Comparison of ENCODE assay signal across 17 cellular contexts in genomic region chr14:28102814-28103213, GRCh38.
DNase-seq lines count a peak whose midpoint lies in the region; ATAC-seq, FAIRE-seq and TF ChIP-seq lines count a peak whose summit lies in the region.
"Had no signal": no experiment of that assay in that cellular context is flagged by ENCODE, and none has a peak within 500 bp of the region (broad histone marks: within the 10 kb centered on the region; RNA-seq: fewer than 3 reads in every experiment).

No MANE protein-coding gene starts in this region.

- peaks cover 15% of the 10 kb centered on the region for H3K4me1 Mint-ChIP-seq in astrocyte (ENCODE audit: low read depth, unreplicated experiment)

- H3K4me3 ChIP-seq in astrocyte (ENCODE audit: insufficient read depth, low read depth, low read length) (no peak overlapping the region), kidney epithelial cell (ENCODE audit: low read depth, low read length) (no peak overlapping the region), gastrocnemius medialis (no peak overlapping the region)
- H3K4me3 ChIP-seq: thoracic aorta had no signal

- TF ChIP-seq CTCF in astrocyte (IDR thresholded peaks at IDR 0.05; ENCODE audit: insufficient read depth, low read depth, low read length) (no peak), kidney epithelial cell (IDR thresholded peaks at IDR 0.05; ENCODE audit: insufficient read depth, low read length, poor library complexity, severe bottlenecking) (no peak), gastrocnemius medialis (IDR thresholded peaks at IDR 0.05 in 4 of 5, conservative IDR thresholded peaks at IDR 0.05 in 1 of 5) (no peak)

- peaks cover 2% of the 10 kb centered on the region for H3K9me3 ChIP-seq in astrocyte (ENCODE audit: insufficient read depth, low read depth, low read length)
- H3K9me3 ChIP-seq in gastrocnemius medialis: no peaks in the 10 kb centered on the region
- H3K9me3 ChIP-seq: thoracic aorta had no signal

- no peaks in the 10 kb centered on the region for H3K79me2 ChIP-seq in astrocyte (ENCODE audit: insufficient read depth, low read length)

- H2AFZ ChIP-seq in astrocyte (ENCODE audit: low read depth, low read length): no peak overlapping the region

- H3K4me1 ChIP-seq in astrocyte (ENCODE audit: insufficient read depth, low read length): no peaks in the 10 kb centered on the region
- H3K4me1 ChIP-seq in gastrocnemius medialis: no peaks in the 10 kb centered on the region

- no peak overlapping the region for H3K9ac ChIP-seq in astrocyte (ENCODE audit: low read length)

- in situ Hi-C loops in gastrocnemius medialis (cut with MboI; ENCODE audit: low sequenced_read_pairs in 4 of 4): no loop called here

- H3K4me3 Mint-ChIP-seq in astrocyte (ENCODE audit: unreplicated experiment): no peak overlapping the region
- H3K4me3 Mint-ChIP-seq: neural crest cell had no signal

- DNase-seq in HS-5 (ENCODE audit: low read depth): peak; percentile 33
- peak; percentile 47 for DNase-seq in NCI-H2227 treated with DMSO at 0.1 percent for 48 hours (lab: John Stamatoyannopoulos, UW)
- peak; percentile 49 for DNase-seq in astrocyte (ENCODE audit: low read depth)
- DNase-seq in kidney epithelial cell (ENCODE audit: low read depth): peak; percentile 18
- DNase-seq in gastrocnemius medialis: no peak
- DNase-seq in NCI-H187 treated with DMSO at 0.1 percent for 48 hours (lab: John Stamatoyannopoulos, UW): no peak
- DNase-seq in RCC 7860 (ENCODE audit: low spot score): no peak
- no peak for DNase-seq in SW 1271 (lab: John Stamatoyannopoulos, UW)
- DNase-seq: activated gamma-delta T cell treated with Interleukin-2 at 50 U/mL for 16 hours; cerebellar nuclear complex; effector CD8-positive, alpha-beta T cell; left colon; midbrain had no signal

- intact Hi-C loops in gastrocnemius medialis (cut with DNase I; ENCODE audit: low total_unique reads): no loop called here

- H3K27me3 Mint-ChIP-seq in astrocyte (ENCODE audit: low read depth, unreplicated experiment): peaks cover 2% of the 10 kb centered on the region

- H3K36me3 Mint-ChIP-seq in astrocyte (ENCODE audit: low read depth, unreplicated experiment): no peaks in the 10 kb centered on the region

- no peaks in the 10 kb centered on the region for H4K20me1 ChIP-seq in astrocyte (ENCODE audit: insufficient read depth, low read length)

- no peak for ATAC-seq in gastrocnemius medialis
- ATAC-seq: HCT116, left colon, Panc1 had no signal

- H3K9me3 Mint-ChIP-seq in astrocyte (ENCODE audit: unreplicated experiment): no peaks in the 10 kb centered on the region

- H3K27me3 ChIP-seq in astrocyte (ENCODE audit: insufficient read depth, low read length) (no peaks in the 10 kb centered on the region), kidney epithelial cell (ENCODE audit: control insufficient read depth, insufficient read depth, low read length) (no peaks in the 10 kb centered on the region), gastrocnemius medialis (no peaks in the 10 kb centered on the region)

- FAIRE-seq in astrocyte (lab: Jason Lieb, UNC) (no peak), RCC 7860 (lab: Jason Lieb, UNC) (no peak)

- peak overlapping the region; percentile 28 for H3K27ac Mint-ChIP-seq in astrocyte (ENCODE audit: unreplicated experiment)

- H3K36me3 ChIP-seq in astrocyte (ENCODE audit: insufficient read depth, low read length) (no peaks in the 10 kb centered on the region), kidney epithelial cell (ENCODE audit: control insufficient read depth, insufficient read depth, low read length) (no peaks in the 10 kb centered on the region), gastrocnemius medialis (no peaks in the 10 kb centered on the region)
- H3K36me3 ChIP-seq: thoracic aorta had no signal

- H3K4me2 ChIP-seq in astrocyte (ENCODE audit: low read length): no peak overlapping the region

- H3K27ac ChIP-seq in astrocyte (ENCODE audit: low read depth, low read length) (no peak overlapping the region), gastrocnemius medialis (no peak overlapping the region)
- H3K27ac ChIP-seq: thoracic aorta had no signal

- no peak for TF ChIP-seq POLR2A in gastrocnemius medialis (IDR thresholded peaks at IDR 0.05)

Comparison
In these comparisons a context has a peak if more than half of its experiments do, and no peak if none do; other contexts are left out.
1. DNase-seq: peak in HS-5 (single experiment), NCI-H2227 treated with DMSO at 0.1 percent for 48 hours (single experiment), astrocyte (single experiment) and kidney epithelial cell (single experiment); none in gastrocnemius medialis (0 of 2), NCI-H187 treated with DMSO at 0.1 percent for 48 hours (single experiment), RCC 7860 (single experiment) and SW 1271 (0 of 2).